In genomic region chr1:44785501-44786137, GRCh38 we compare ENCODE assay signal across 8 cellular contexts. TPM values are rescaled to one million over a fixed set of nuclear protein-coding genes. Genes with fewer than 3 reads are reported as not detected.
DNase-seq lines count a peak whose midpoint lies in the region; ATAC-seq and TF ChIP-seq lines count a peak whose summit lies in the region.

No MANE protein-coding gene starts in this region.

- no peak for ATAC-seq in effector memory CD8-positive, alpha-beta T cell (replicated peaks)

- H3F3A ChIP-seq in neural progenitor cell (ENCODE audit: low read depth): peaks cover 46% of the 10 kb centered on the region

- H2AFZ ChIP-seq in neural progenitor cell (replicated peaks): peak overlapping the region; percentile 80

- H3K9ac ChIP-seq in BLaER1 (peak overlapping the region; percentile 78), HUES64 (ENCODE audit: low read depth, low read length) (no peak overlapping the region), neural progenitor cell (no peak overlapping the region)

- TF ChIP-seq CTCF in neural progenitor cell (IDR thresholded peaks at IDR 0.05): no peak

- H3K27ac Mint-ChIP-seq in effector memory CD8-positive, alpha-beta T cell: peak overlapping the region; percentile 77 to 86
- no peak overlapping the region for H3K27ac Mint-ChIP-seq in neural progenitor cell

- H3K27me3 ChIP-seq in BLaER1 (no peaks in the 10 kb centered on the region), HUES64 (ENCODE audit: insufficient read depth, low read length) (peaks cover 11% of the 10 kb centered on the region), neural progenitor cell (peaks cover 36% of the 10 kb centered on the region)

- H3K9me3 ChIP-seq in BLaER1 (no peaks in the 10 kb centered on the region), HUES64 (ENCODE audit: insufficient read depth, low read depth, low read length) (no peaks in the 10 kb centered on the region), neural progenitor cell (ENCODE audit: low read depth) (no peaks in the 10 kb centered on the region)

- H3K27ac ChIP-seq in BLaER1: peak overlapping the region; percentile 81
- H3K27ac ChIP-seq in HUES64 (ENCODE audit: low read depth, low read length): no peak overlapping the region
- no peak overlapping the region for H3K27ac ChIP-seq in neural progenitor cell

- H3K4me2 ChIP-seq in BLaER1 (peak overlapping the region; percentile 91), neural progenitor cell (peak overlapping the region; percentile 76)

- H4K20me1 ChIP-seq in BLaER1 (peaks cover 2% of the 10 kb centered on the region), neural progenitor cell (ENCODE audit: low read depth) (peaks cover 2% of the 10 kb centered on the region)

- peak overlapping the region; percentile 64 for H3K4me3 ChIP-seq in BLaER1
- peak overlapping the region; percentile 54 for H3K4me3 ChIP-seq in HUES64 (ENCODE audit: low read length)
- peak overlapping the region; percentile 45 for H3K4me3 ChIP-seq in neural progenitor cell

- no peaks in the 10 kb centered on the region for H3K9me3 Mint-ChIP-seq in effector memory CD8-positive, alpha-beta T cell
- H3K9me3 Mint-ChIP-seq in neural progenitor cell: no peaks in the 10 kb centered on the region

- peaks cover 25% of the 10 kb centered on the region in 2 donors for H3K4me1 Mint-ChIP-seq in effector memory CD8-positive, alpha-beta T cell (ENCODE audit: low read depth in 2 of 2)
- peaks cover 24% of the 10 kb centered on the region for H3K4me1 Mint-ChIP-seq in neural progenitor cell

- 29% methylated on average over 10 of the region's 11 CpGs for WGBS in HUES64

- H3K4me1 ChIP-seq in BLaER1 (peaks cover 49% of the 10 kb centered on the region), HUES64 (ENCODE audit: insufficient read depth, low read length) (peaks cover 28% of the 10 kb centered on the region), neural progenitor cell (peaks cover 18% of the 10 kb centered on the region)

- H3K36me3 ChIP-seq in BLaER1: peaks cover 18% of the 10 kb centered on the region
- peaks cover 7% of the 10 kb centered on the region; the same call in 1 of the 2 replicates for H3K36me3 ChIP-seq in HUES64 (ENCODE audit: insufficient read depth, low read length)
- no peaks in the 10 kb centered on the region for H3K36me3 ChIP-seq in neural progenitor cell

- no peak for DNase-seq in effector memory CD8-positive, alpha-beta T cell
- no peak for DNase-seq in neural progenitor cell (ENCODE audit: low spot score)
- DNase-seq in COR-L47 (lab: John Stamatoyannopoulos, UW): no peak
- no peak for DNase-seq in GF-D8 (lab: John Stamatoyannopoulos, UW)
- DNase-seq in head of caudate nucleus: no peak
- no peak for DNase-seq in retina

- peak overlapping the region; percentile 74 to 75 for H3K4me3 Mint-ChIP-seq in effector memory CD8-positive, alpha-beta T cell
- peak overlapping the region; percentile 64 for H3K4me3 Mint-ChIP-seq in neural progenitor cell

- intact Hi-C loops in head of caudate nucleus (cut with DNase I): no loop called here

- H3K36me3 Mint-ChIP-seq in effector memory CD8-positive, alpha-beta T cell (ENCODE audit: insufficient read depth): peaks cover 18% of the 10 kb centered on the region
- H3K36me3 Mint-ChIP-seq in neural progenitor cell: peaks cover 8% of the 10 kb centered on the region

- H3K79me2 ChIP-seq in neural progenitor cell (ENCODE audit: low read depth): no peaks in the 10 kb centered on the region

- H3K27me3 Mint-ChIP-seq in effector memory CD8-positive, alpha-beta T cell: no peaks in the 10 kb centered on the region
- H3K27me3 Mint-ChIP-seq in neural progenitor cell (ENCODE audit: insufficient read depth, low read depth): peaks cover 10% of the 10 kb centered on the region

RNA-seq across cellular contexts. Expression of gene BEST4, which starts 2.4 kb away (rescaled TPM):
- 0.55 TPM for polyA plus RNA-seq in HUES64 (2013, experiment 1 of 2)
- 0.70 TPM for polyA plus RNA-seq in HUES64 (2013, experiment 2 of 2)
- total RNA-seq in neural progenitor cell (ENCODE audit: low replicate concordance): 0.65 and 0.84 TPM in 2 replicates

RNA-seq across cellular contexts. Expression of gene RPS8, which starts 10.3 kb away (rescaled TPM):
- polyA plus RNA-seq in HUES64 (2013, experiment 1 of 2): 2,195 TPM
- 2,432 TPM for polyA plus RNA-seq in HUES64 (2013, experiment 2 of 2)
- 3,812 and 4,281 TPM in 2 replicates for total RNA-seq in neural progenitor cell (ENCODE audit: low replicate concordance)

RNA-seq across cellular contexts. Expression of gene PLK3, which starts 14.6 kb away (rescaled TPM):
- 7.2 TPM for polyA plus RNA-seq in HUES64 (2013, experiment 1 of 2)
- 4.8 TPM for polyA plus RNA-seq in HUES64 (2013, experiment 2 of 2)
- 2.2 and 6.6 TPM in 2 replicates for total RNA-seq in neural progenitor cell (ENCODE audit: low replicate concordance)

RNA-seq across cellular contexts. Expression of gene DYNLT4, which starts 21.5 kb away (rescaled TPM):
- polyA plus RNA-seq in HUES64 (2013, experiment 1 of 2): not detected
- not detected for polyA plus RNA-seq in HUES64 (2013, experiment 2 of 2)
- total RNA-seq in neural progenitor cell (ENCODE audit: low replicate concordance): not detected in 2 replicates

RNA-seq across cellular contexts. Expression of gene BTBD19, which starts 22.7 kb away (rescaled TPM):
- 0.60 TPM for polyA plus RNA-seq in HUES64 (2013, experiment 1 of 2)
- 0.63 TPM for polyA plus RNA-seq in HUES64 (2013, experiment 2 of 2)
- total RNA-seq in neural progenitor cell (ENCODE audit: low replicate concordance): 1.4 and 1.7 TPM in 2 replicates
